ENCODE assay signal across 14 cellular contexts in genomic region chr16:66271074-66272060, GRCh38.
DNase-seq lines count a peak whose midpoint lies in the region; ATAC-seq and TF ChIP-seq lines count a peak whose summit lies in the region.
"Had no signal": no experiment of that assay in that cellular context is flagged by ENCODE, and none has a peak within 500 bp of the region (broad histone marks: within the 10 kb centered on the region; RNA-seq: fewer than 3 reads in every experiment).

No MANE protein-coding gene starts in this region.

- ATAC-seq in left lung: no peak
- no peak for ATAC-seq in psoas muscle

- 86 to 92% (median 88%) methylated on average over 14 of the region's 14 CpGs for WGBS in psoas muscle, 3 donors

- peaks cover 4% of the 10 kb centered on the region; the same call in 1 of the 2 replicates for H3K27me3 Mint-ChIP-seq in HFFc6 (ENCODE audit: insufficient read depth)
- peaks cover 22% of the 10 kb centered on the region for H3K27me3 Mint-ChIP-seq in activated naive CD4-positive, alpha-beta T cell treated with anti-CD3 and anti-CD28 coated beads for 36 hours (ENCODE audit: low read depth)

- intact Hi-C loops in left lung (cut with DNase I): no loop called here
- intact Hi-C loops in activated naive CD4-positive, alpha-beta T cell treated with anti-CD3 and anti-CD28 coated beads for 36 hours (cut with micrococcal nuclease): no loop called here
- intact Hi-C loops in psoas muscle (cut with DNase I): no loop called here

- TF ChIP-seq CTCF in HFFc6 (IDR thresholded peaks at IDR 0.05) (0 out of 2 replicates have a peak, but pooled peaks have one; percentile 12), left lung (IDR thresholded peaks at IDR 0.05) (no peak), psoas muscle (IDR thresholded peaks at IDR 0.05) (no peak)

- H3K27ac ChIP-seq in left lung: no peak overlapping the region
- no peak overlapping the region for H3K27ac ChIP-seq in psoas muscle
- H3K27ac ChIP-seq: right lobe of liver had no signal

- H3K4me3 ChIP-seq in left lung: no peak overlapping the region
- no peak overlapping the region for H3K4me3 ChIP-seq in psoas muscle
- H3K4me3 ChIP-seq: MG63 had no signal

- H3K4me1 Mint-ChIP-seq in HFFc6 (ENCODE audit: low read depth): peaks cover 60% of the 10 kb centered on the region
- peaks cover 6% of the 10 kb centered on the region for H3K4me1 Mint-ChIP-seq in activated naive CD4-positive, alpha-beta T cell treated with anti-CD3 and anti-CD28 coated beads for 36 hours (ENCODE audit: low read depth)

- H3K4me1 ChIP-seq in left lung (peaks cover 12 to 16% of the 10 kb centered on the region in 2 donors), psoas muscle (no peaks in the 10 kb centered on the region)

- DNase-seq in A172 (ENCODE audit: low spot score) (peak; percentile 48), HFFc6 (peak; percentile 39), left lung (peak; percentile 17 to 31), erythroblast (lab: John Stamatoyannopoulos, UW) (no peak), psoas muscle (no peak), NCI-H82 (lab: John Stamatoyannopoulos, UW) (no peak)
- DNase-seq in activated CD8-positive, alpha-beta memory T cell treated with anti-CD3 and anti-CD28 coated beads, Interleukin-2, amount 50 U/mL, for 48 hours: peak; percentile 33
- no peak for DNase-seq in activated naive CD4-positive, alpha-beta T cell treated with anti-CD3 and anti-CD28 coated beads for 36 hours

- CTCF ChIA-PET in activated naive CD4-positive, alpha-beta T cell treated with anti-CD3 and anti-CD28 coated beads for 36 hours (lab: Charles Lee): interaction anchor here (0.6 to 1.8 kb wide), 9 partner anchors 10 to 841 kb away, joined by 3 to 7 read pairs (median 3); no protein-coding TSS in a partner anchor

- TF ChIP-seq POLR2A in erythroblast (IDR thresholded peaks at IDR 0.05; ENCODE audit: low read length): no peak

- H3K27me3 ChIP-seq in left lung (peaks cover 0 to 22% of the 10 kb centered on the region in 2 donors), psoas muscle (ENCODE audit: insufficient read depth in 3 of 3, low read length in 2 of 3) (peaks cover 0 to 10% (median 1%) of the 10 kb centered on the region in 3 donors)
- H3K27me3 ChIP-seq: MG63, right lobe of liver had no signal

- H3K9me3 Mint-ChIP-seq in HFFc6: no peaks in the 10 kb centered on the region
- peaks cover 3% of the 10 kb centered on the region for H3K9me3 Mint-ChIP-seq in activated naive CD4-positive, alpha-beta T cell treated with anti-CD3 and anti-CD28 coated beads for 36 hours
- H3K9me3 Mint-ChIP-seq: central memory CD8-positive, alpha-beta T cell; natural killer cell treated with Interleukin-12 subunit alpha and Interleukin-12 subunit beta and Interleukin-15 and Interleukin-18, amount 100 ng/mL, for 72 hours had no signal

- H3K27ac Mint-ChIP-seq in HFFc6: no peak overlapping the region
- no peak overlapping the region for H3K27ac Mint-ChIP-seq in activated naive CD4-positive, alpha-beta T cell treated with anti-CD3 and anti-CD28 coated beads for 36 hours
- H3K27ac Mint-ChIP-seq: activated naive CD8-positive, alpha-beta T cell; natural killer cell treated with Interleukin-12 subunit alpha and Interleukin-12 subunit beta and Interleukin-15 and Interleukin-18, amount 100 ng/mL, for 72 hours; stimulated activated naive CD8-positive, alpha-beta T cell treated with anti-CD3 and anti-CD28 coated beads, Interleukin-15, Interleukin-2, amounts not matched to agents 100 ng/mL and 50 ng/mL, for 24 hours had no signal

- H3K4me3 Mint-ChIP-seq in HFFc6: no peak overlapping the region; the same call in 1 of the 2 replicates
- no peak overlapping the region for H3K4me3 Mint-ChIP-seq in activated naive CD4-positive, alpha-beta T cell treated with anti-CD3 and anti-CD28 coated beads for 36 hours
- H3K4me3 Mint-ChIP-seq: activated naive CD8-positive, alpha-beta T cell; central memory CD8-positive, alpha-beta T cell; natural killer cell treated with Interleukin-12 subunit alpha and Interleukin-12 subunit beta and Interleukin-15 and Interleukin-18, amount 100 ng/mL, for 72 hours; stimulated activated naive CD8-positive, alpha-beta T cell treated with anti-CD3 and anti-CD28 coated beads, Interleukin-15, Interleukin-2, amounts not matched to agents 100 ng/mL and 50 ng/mL, for 24 hours had no signal

- no peaks in the 10 kb centered on the region for H3K36me3 Mint-ChIP-seq in HFFc6 (ENCODE audit: low read depth)
- H3K36me3 Mint-ChIP-seq in activated naive CD4-positive, alpha-beta T cell treated with anti-CD3 and anti-CD28 coated beads for 36 hours (ENCODE audit: low read depth): no peaks in the 10 kb centered on the region

- H3K36me3 ChIP-seq in left lung (no peaks in the 10 kb centered on the region), psoas muscle (ENCODE audit: insufficient read depth in 1 of 2, low read depth in 1 of 2) (no peaks in the 10 kb centered on the region)
- H3K36me3 ChIP-seq: MG63, right lobe of liver had no signal

- H3K9me3 ChIP-seq in left lung: no peaks in the 10 kb centered on the region
- H3K9me3 ChIP-seq in psoas muscle: no peaks in the 10 kb centered on the region
- H3K9me3 ChIP-seq: MG63, right lobe of liver had no signal

Comparison
In these comparisons a context has a peak if more than half of its experiments do, and no peak if none do; other contexts are left out.
1. DNase-seq: peak in A172 (single experiment), HFFc6 (single experiment), activated CD8-positive, alpha-beta memory T cell treated with anti-CD3 and anti-CD28 coated beads, Interleukin-2, amount 50 U/mL, for 48 hours (single experiment) and left lung (2 of 2); none in erythroblast (0 of 2), activated naive CD4-positive, alpha-beta T cell treated with anti-CD3 and anti-CD28 coated beads for 36 hours (single experiment), psoas muscle (0 of 2) and NCI-H82 (single experiment).